Comparison of ENCODE assay signal across 17 cellular contexts in genomic region chr10:44997105-44997748, GRCh38. TPM values are rescaled to one million over a fixed set of nuclear protein-coding genes. Genes with fewer than 3 reads are reported as not detected.
DNase-seq lines count a peak whose midpoint lies in the region; ATAC-seq and TF ChIP-seq lines count a peak whose summit lies in the region.
"Had no signal": no experiment of that assay in that cellular context is flagged by ENCODE, and none has a peak within 500 bp of the region (broad histone marks: within the 10 kb centered on the region; RNA-seq: fewer than 3 reads in every experiment).

No MANE protein-coding gene starts in this region.

- H3K4me3 ChIP-seq in SJSA1 (no peak overlapping the region), duodenal mucosa (ENCODE audit: low read depth in 1 of 2, low read length in 2 of 2) (no peak overlapping the region), thoracic aorta (peak overlapping the region; percentile 41)
- H3K4me3 ChIP-seq: neural progenitor cell had no signal

- no peak for TF ChIP-seq CTCF in thoracic aorta (IDR thresholded peaks at IDR 0.05)

- no peak for DNase-seq in SJSA1 (ENCODE audit: low read depth in 1 of 2, low spot score in 2 of 2)
- peak; percentile 37 for DNase-seq in myocyte (ENCODE audit: low read depth)
- no peak for DNase-seq in thoracic aorta (ENCODE audit: low spot score)
- no peak for DNase-seq in pons (ENCODE audit: low spot score)
- no peak for DNase-seq in NOMO-1 (lab: John Stamatoyannopoulos, UW; ENCODE audit: unreplicated experiment in 2 of 2)
- no peak for DNase-seq in AML-193 (lab: John Stamatoyannopoulos, UW)
- DNase-seq in activated CD4-positive, CD25-positive, alpha-beta regulatory T cell (lab: John Stamatoyannopoulos, UW), result no peak
- DNase-seq: activated CD4-positive, alpha-beta T cell treated with anti-CD3 and anti-CD28 coated beads for 1 hour; activated T-cell treated with anti-CD3 and anti-CD28 coated beads, Interleukin-2, amount 50 U/mL, for 48 hours; amniotic stem cell; effector memory CD8-positive, alpha-beta T cell; NCI-H1417 treated with DMSO at 0.1 percent for 48 hours; NCI-H510A; T-helper 1 cell had no signal

- H3K9me3 ChIP-seq in SJSA1 (replicated peaks) (no peaks in the 10 kb centered on the region), duodenal mucosa (ENCODE audit: control insufficient read depth in 1 of 2, low read length in 2 of 2) (no peaks in the 10 kb centered on the region), thoracic aorta (no peaks in the 10 kb centered on the region)

- ATAC-seq in thoracic aorta (ENCODE audit: insufficient number of reproducible peaks, low FRiP score, low read depth), result no peak
- ATAC-seq: effector memory CD8-positive, alpha-beta T cell had no signal

- peak overlapping the region in 1 of 2 donors; percentile 6 for H3K9ac ChIP-seq in duodenal mucosa (ENCODE audit: low read depth in 1 of 2, low read length in 2 of 2)
- H3K9ac ChIP-seq: neural progenitor cell had no signal

- peaks cover 21% of the 10 kb centered on the region for H3K36me3 ChIP-seq in SJSA1
- H3K36me3 ChIP-seq in duodenal mucosa (ENCODE audit: control insufficient read depth in 1 of 2, insufficient read depth in 2 of 2, low read length in 2 of 2), result peaks cover 4 to 17% of the 10 kb centered on the region in 2 donors
- H3K36me3 ChIP-seq in thoracic aorta, result no peaks in the 10 kb centered on the region
- H3K36me3 ChIP-seq: neural progenitor cell had no signal

- H3K27ac ChIP-seq in SJSA1, result peak overlapping the region; percentile 80
- H3K27ac ChIP-seq in duodenal mucosa (ENCODE audit: low read depth, low read length), result peak overlapping the region; percentile 72
- H3K27ac ChIP-seq in thoracic aorta, result peak overlapping the region; percentile 87 to 92
- H3K27ac ChIP-seq: neural progenitor cell had no signal

- H3K4me1 ChIP-seq in SJSA1 (replicated peaks), result peaks cover 83% of the 10 kb centered on the region
- peaks cover 24 to 33% of the 10 kb centered on the region in 2 donors for H3K4me1 ChIP-seq in duodenal mucosa (ENCODE audit: control insufficient read depth in 1 of 2, insufficient read depth in 2 of 2, low read length in 2 of 2)
- H3K4me1 ChIP-seq in thoracic aorta (ENCODE audit: control insufficient read depth in 1 of 2, low read depth in 2 of 2), result peaks cover 55 to 78% of the 10 kb centered on the region in 2 donors

- H3K27me3 ChIP-seq in SJSA1 (replicated peaks) (no peaks in the 10 kb centered on the region), duodenal mucosa (ENCODE audit: control insufficient read depth in 1 of 2, insufficient read depth in 2 of 2, low read length in 2 of 2) (no peaks in the 10 kb centered on the region), thoracic aorta (replicated peaks; ENCODE audit: insufficient read depth) (no peaks in the 10 kb centered on the region)
- H3K27me3 ChIP-seq: neural progenitor cell had no signal

RNA-seq across cellular contexts. Expression of gene ZNF22, which starts 3.5 kb away (rescaled TPM):
- 59.6 and 88.5 TPM in 2 replicates for total RNA-seq in SJSA1 (2014; rRNA removed; shearing (Covaris generic))
- 25.2 and 25.9 TPM in 2 replicates for total RNA-seq in myocyte
- polyA plus RNA-seq in myocyte (2012), result 6.3 TPM
- total RNA-seq in thoracic aorta, result 10 to 100 TPM; 16.6 to 20.7 TPM

RNA-seq across cellular contexts. Expression of gene DEPP1, which starts 18.6 kb away (rescaled TPM):
- 4.9 and 6.8 TPM in 2 replicates for total RNA-seq in SJSA1 (2014; rRNA removed; shearing (Covaris generic))
- total RNA-seq in myocyte, result 37.4 and 55.5 TPM in 2 replicates
- polyA plus RNA-seq in myocyte (2012), result 39.3 TPM
- total RNA-seq in thoracic aorta, result 100 to 1,000 TPM; 473 to 661 TPM
- polyA plus RNA-seq: CD14-positive monocyte had no signal

RNA-seq across cellular contexts. Expression of gene RASSF4, which starts 37.6 kb away (rescaled TPM):
- 9.2 and 19.7 TPM in 2 replicates for total RNA-seq in SJSA1 (2014; rRNA removed; shearing (Covaris generic))
- total RNA-seq in myocyte (608 and 1,159 TPM in 2 replicates), thoracic aorta (10 to 100 TPM; 48.5 to 68.5 TPM)
- polyA plus RNA-seq in myocyte (2012), result 413 TPM
